Comparison of ENCODE assay signal across 12 cellular contexts in the genomic region with DNA sequence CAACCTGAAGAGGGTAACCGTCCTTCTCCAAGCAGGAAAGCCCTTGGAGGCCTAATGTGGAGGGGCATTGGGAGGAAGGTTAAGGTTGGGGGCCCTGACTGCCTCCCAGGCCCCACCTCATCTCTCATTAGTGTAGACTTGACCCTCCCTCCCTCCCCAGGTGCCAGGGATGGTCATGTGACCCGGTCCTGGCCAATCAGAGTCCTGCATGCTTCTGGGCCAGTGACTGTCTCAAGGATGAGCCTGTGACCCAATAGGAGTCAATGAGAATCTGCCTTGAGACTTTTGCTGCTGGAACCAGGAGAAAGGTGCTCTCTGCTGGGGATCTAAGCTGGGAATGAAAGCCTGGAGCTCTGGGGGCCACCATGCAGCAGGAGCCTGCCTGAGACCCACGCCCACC.
A peak's percentile ranks its signal among the peaks of the same experiment; 100 is the strongest.
DNase-seq lines count a peak whose midpoint lies in the region; ATAC-seq, FAIRE-seq and TF ChIP-seq lines count a peak whose summit lies in the region.
"Had no signal": no experiment of that assay in that cellular context is flagged by ENCODE, and none has a peak within 500 bp of the region (broad histone marks: within the 10 kb centered on the region; RNA-seq: fewer than 3 reads in every experiment).

No MANE protein-coding gene starts in this region.

- no peak for TF ChIP-seq EP300 in A549 (IDR thresholded peaks at IDR 0.05)

- H3K4me1 ChIP-seq in A549 (peaks cover 23% of the 10 kb centered on the region), right cardiac atrium (ENCODE audit: control insufficient read depth, insufficient read depth, low read length) (peaks cover 32% of the 10 kb centered on the region)

- intact Hi-C loops in right cardiac atrium (cut with DNase I) = loop anchor here in 1 of 4 donors (5.0 kb wide), 1 partner anchor 71 kb away; a partner anchor contains a TSS

- H3K9me3 ChIP-seq in A549 (no peaks in the 10 kb centered on the region), right cardiac atrium (ENCODE audit: control insufficient read depth, low read length) (no peaks in the 10 kb centered on the region)

- WGBS in A549 (ENCODE audit: missing lambda C conversion rate) = 66% methylated on average over 2 of the region's 3 CpGs
- 84% methylated on average over 3 of the region's 3 CpGs for WGBS in right cardiac atrium

- TF ChIP-seq CTCF in A549 (IDR thresholded peaks at IDR 0.05) (no peak), GM10248 (IDR thresholded peaks at IDR 0.05; ENCODE audit: control extremely low read depth, extremely low read depth, low read depth, missing control alignments) (no peak)

- POLR2A ChIA-PET in A549 (lab: Yijun Ruan, JAX) = no interaction called here
- POLR2A ChIA-PET in GM10248 (lab: Yijun Ruan, JAX) = no interaction called here

- peak in 1 of 2 experiments; percentile 43; a peak in 3 of 6 replicates for ATAC-seq in A549
- ATAC-seq in right cardiac atrium = no peak
- ATAC-seq in GM19328 (IDR thresholded peaks at IDR 0.05; ENCODE audit: unreplicated experiment) = no peak
- ATAC-seq: activated CD4-positive, CD25-positive, alpha-beta regulatory T cell treated with anti-CD3 and anti-CD28 coated beads, Interleukin-2, amount 50 U/mL, for 24 hours had no signal

- FAIRE-seq in A549 (lab: Jason Lieb, UNC) = no peak

- H3K27ac ChIP-seq in A549 (peak overlapping the region in 1 of 2 experiments; percentile 52; a peak in 2 of 6 replicates), right cardiac atrium (ENCODE audit: low read length) (no peak overlapping the region)
- H3K27ac ChIP-seq: HL-60, PC-9 had no signal

- CTCF ChIA-PET in A549 (lab: Yijun Ruan, JAX) = interaction anchor here (1.3 to 1.8 kb wide), 2 partner anchors 11 to 55 kb away, joined by 5 read pairs; no protein-coding TSS in a partner anchor
- CTCF ChIA-PET in GM10248 (lab: Yijun Ruan, JAX) = interaction anchor here (2.5 kb wide), 1 partner anchor 13 kb away, joined by 6 read pairs; no protein-coding TSS in a partner anchor

- no peak for TF ChIP-seq POLR2A in A549 (IDR thresholded peaks at IDR 0.05; ENCODE audit: low read length)

- no peak for TF ChIP-seq RAD21 in A549 (conservative IDR thresholded peaks at IDR 0.05 in 1 of 2, IDR thresholded peaks at IDR 0.05 in 1 of 2)

- H3K4me3 ChIP-seq in A549 (no peak overlapping the region), right cardiac atrium (ENCODE audit: low read length) (no peak overlapping the region)
- H3K4me3 ChIP-seq: PC-9 had no signal

- DNase-seq in A549 (ENCODE audit: low read depth in 1 of 2, low spot score in 1 of 2) (peak; percentile 48 to 74), GM10248 (ENCODE audit: extremely low spot score) (peak; percentile 65), SK-N-DZ (ENCODE audit: low spot score) (peak; percentile 50), right cardiac atrium (peak in 2 of 3 donors; percentile 57 to 66), ureter (ENCODE audit: low spot score) (no peak), DMS153 (lab: John Stamatoyannopoulos, UW) (no peak)
- DNase-seq in activated CD8-positive, alpha-beta memory T cell treated with anti-CD3 and anti-CD28 coated beads for 24 hours = no peak
- DNase-seq: NCI-H1694 treated with DMSO at 0.1 percent for 48 hours, PC-9 had no signal

- H3K4me2 ChIP-seq in A549 = no peak overlapping the region
- H3K4me2 ChIP-seq: PC-9 had no signal

- H3K27me3 ChIP-seq in right cardiac atrium (ENCODE audit: control insufficient read depth, insufficient read depth) = no peaks in the 10 kb centered on the region

TF ChIP-seq in A549, 52 proteins besides CTCF, POLR2A, EP300 and RAD21:
- TF ChIP-seq NR3C1 (IDR thresholded peaks at IDR 0.05) = no peak
- TF ChIP-seq, protein P1, sequence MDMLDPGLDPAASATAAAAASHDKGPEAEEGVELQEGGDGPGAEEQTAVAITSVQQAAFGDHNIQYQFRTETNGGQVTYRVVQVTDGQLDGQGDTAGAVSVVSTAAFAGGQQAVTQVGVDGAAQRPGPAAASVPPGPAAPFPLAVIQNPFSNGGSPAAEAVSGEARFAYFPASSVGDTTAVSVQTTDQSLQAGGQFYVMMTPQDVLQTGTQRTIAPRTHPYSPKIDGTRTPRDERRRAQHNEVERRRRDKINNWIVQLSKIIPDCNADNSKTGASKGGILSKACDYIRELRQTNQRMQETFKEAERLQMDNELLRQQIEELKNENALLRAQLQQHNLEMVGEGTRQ (IDR thresholded peaks at IDR 0.05) = peak; percentile 73
TF ChIP-seq in A549: peak in this region for 1.

Comparison
In these comparisons a context has a peak if more than half of its experiments do, and no peak if none do; other contexts are left out.
1. DNase-seq: peak in A549 (2 of 2), GM10248 (single experiment), SK-N-DZ (single experiment) and right cardiac atrium (2 of 3); none in activated CD8-positive, alpha-beta memory T cell treated with anti-CD3 and anti-CD28 coated beads for 24 hours (single experiment), ureter (single experiment) and DMS153 (single experiment).